In the genomic region with DNA sequence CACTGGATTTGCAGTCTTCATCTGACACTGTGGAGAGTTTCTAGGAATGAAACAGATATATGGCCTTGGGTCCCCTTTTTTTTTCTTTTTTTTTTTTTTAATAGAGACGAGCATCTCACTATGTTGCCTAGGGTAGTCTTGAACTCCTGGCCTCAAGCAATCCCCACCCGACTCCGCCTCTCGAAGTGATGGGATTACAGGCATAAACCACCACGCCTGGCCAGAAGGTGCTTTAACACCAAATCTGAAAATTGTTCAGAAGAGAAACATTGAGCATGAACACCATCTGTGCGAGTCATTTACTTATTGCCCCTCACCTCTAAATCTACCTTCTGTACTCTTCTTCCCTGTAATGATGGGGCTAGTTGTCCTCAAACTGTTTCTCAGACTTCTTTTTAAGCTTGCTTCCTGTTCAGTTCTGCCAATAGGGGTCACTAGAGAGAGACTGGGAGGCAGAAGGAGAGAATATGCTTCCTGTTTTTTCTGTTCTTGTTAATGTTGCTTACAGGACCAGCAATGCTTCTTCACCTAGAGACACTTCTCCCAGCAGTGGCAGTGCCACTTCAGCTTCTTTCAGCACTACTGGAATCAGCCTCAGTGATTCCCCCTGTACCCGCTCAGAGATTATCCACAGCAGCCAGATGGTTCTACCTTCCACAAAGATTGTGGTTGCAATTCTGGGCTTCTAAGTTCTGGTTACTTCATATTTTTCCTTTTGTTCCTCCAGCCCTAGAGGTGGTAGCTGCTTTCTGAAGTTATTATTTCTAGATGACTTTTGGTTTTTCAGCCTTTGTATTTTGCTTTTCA, we compare ENCODE assay signal across 7 cellular contexts. TPM values are rescaled to one million over a fixed set of nuclear protein-coding genes. Genes with fewer than 3 reads are reported as not detected.
A peak's percentile ranks its signal among the peaks of the same experiment; 100 is the strongest.
DNase-seq lines count a peak whose midpoint lies in the region; ATAC-seq and TF ChIP-seq lines count a peak whose summit lies in the region.

No MANE protein-coding gene starts in this region.

- no peaks in the 10 kb centered on the region for H4K20me1 ChIP-seq in DND-41 (ENCODE audit: insufficient read depth, low read length)

- H3K27ac ChIP-seq in DND-41 (ENCODE audit: low read length) (no peak overlapping the region), Peyer's patch (no peak overlapping the region)

- no peak for TF ChIP-seq POLR2A in Peyer's patch (IDR thresholded peaks at IDR 0.05)

- intact Hi-C loops in mucosa of descending colon (cut with DNase I, micrococcal nuclease): no loop called here

- no peaks in the 10 kb centered on the region for H3K27me3 ChIP-seq in DND-41 (ENCODE audit: insufficient read depth, low read length, poor library complexity)
- H3K27me3 ChIP-seq in Peyer's patch: no peaks in the 10 kb centered on the region

- H3K4me1 ChIP-seq in DND-41 (ENCODE audit: insufficient read depth, low read length) (peaks cover 7% of the 10 kb centered on the region), Peyer's patch (no peaks in the 10 kb centered on the region), mucosa of descending colon (ENCODE audit: low read depth) (no peaks in the 10 kb centered on the region)

- H3K4me3 ChIP-seq in DND-41 (ENCODE audit: low read depth in 1 of 2, low read length in 2 of 2): no peak overlapping the region
- H3K4me3 ChIP-seq in HFF-Myc (replicated peaks; ENCODE audit: low read depth, low read length): no peak overlapping the region
- no peak overlapping the region for H3K4me3 ChIP-seq in Peyer's patch
- H3K4me3 ChIP-seq in mucosa of descending colon: no peak overlapping the region

- peak; percentile 78 for ATAC-seq in DND-41 (ENCODE audit: insufficient read depth, low read depth)
- ATAC-seq in mucosa of descending colon: peak; percentile 93
- no peak for ATAC-seq in HG02938 (IDR thresholded peaks at IDR 0.05; ENCODE audit: unreplicated experiment)

- H2AFZ ChIP-seq in DND-41 (ENCODE audit: low read depth, low read length): peak overlapping the region; percentile 69; the same call in 1 of the 2 replicates

- H3K4me2 ChIP-seq in DND-41 (ENCODE audit: insufficient read depth, low read length): no peak overlapping the region

- DNase-seq in DND-41: peak; percentile 46
- DNase-seq in HFF-Myc (ENCODE audit: extremely low read depth, low read depth): peak; percentile 45
- DNase-seq in Peyer's patch: peak in 1 of 3 donors; percentile 54
- DNase-seq in effector CD4-positive, alpha-beta T cell: peak; percentile 9
- DNase-seq in mucosa of descending colon: peak in 1 of 3 donors; percentile 51
- no peak for DNase-seq in 8988T

- H3K36me3 ChIP-seq in DND-41 (ENCODE audit: insufficient read depth, low read length) (no peaks in the 10 kb centered on the region), Peyer's patch (no peaks in the 10 kb centered on the region), mucosa of descending colon (ENCODE audit: low read depth) (no peaks in the 10 kb centered on the region)

- no peaks in the 10 kb centered on the region for H3K79me2 ChIP-seq in DND-41 (ENCODE audit: insufficient read depth, low read length)

- no peak overlapping the region for H3K9ac ChIP-seq in DND-41 (ENCODE audit: low read depth, low read length)

- TF ChIP-seq CTCF in DND-41 (IDR thresholded peaks at IDR 0.05; ENCODE audit: borderline replicate concordance, extremely low read depth, low read length, poor library complexity, severe bottlenecking): peak; percentile 81
- peak; percentile 88 for TF ChIP-seq CTCF in HFF-Myc (IDR thresholded peaks at IDR 0.05; ENCODE audit: low read depth, low read length, missing control alignments)
- peak; percentile 34 to 75 (median 74) for TF ChIP-seq CTCF in Peyer's patch (IDR thresholded peaks at IDR 0.05)
- TF ChIP-seq CTCF in mucosa of descending colon (IDR thresholded peaks at IDR 0.05): peak; percentile 56

- H3K9me3 ChIP-seq in DND-41 (ENCODE audit: insufficient read depth, low read length, severe bottlenecking) (peaks cover 2% of the 10 kb centered on the region), Peyer's patch (no peaks in the 10 kb centered on the region), mucosa of descending colon (no peaks in the 10 kb centered on the region)

RNA-seq across cellular contexts. Expression of gene ZBED5, which starts 20.8 kb away (rescaled TPM):
- total RNA-seq in Peyer's patch (10 to 100 TPM; 23.8 to 47.0 (median 31.9) TPM), mucosa of descending colon (10 to 100 TPM; 39.5 to 54.2 (median 42.6) TPM)
